8 cellular contexts compared by ENCODE assay signal in the genomic region with DNA sequence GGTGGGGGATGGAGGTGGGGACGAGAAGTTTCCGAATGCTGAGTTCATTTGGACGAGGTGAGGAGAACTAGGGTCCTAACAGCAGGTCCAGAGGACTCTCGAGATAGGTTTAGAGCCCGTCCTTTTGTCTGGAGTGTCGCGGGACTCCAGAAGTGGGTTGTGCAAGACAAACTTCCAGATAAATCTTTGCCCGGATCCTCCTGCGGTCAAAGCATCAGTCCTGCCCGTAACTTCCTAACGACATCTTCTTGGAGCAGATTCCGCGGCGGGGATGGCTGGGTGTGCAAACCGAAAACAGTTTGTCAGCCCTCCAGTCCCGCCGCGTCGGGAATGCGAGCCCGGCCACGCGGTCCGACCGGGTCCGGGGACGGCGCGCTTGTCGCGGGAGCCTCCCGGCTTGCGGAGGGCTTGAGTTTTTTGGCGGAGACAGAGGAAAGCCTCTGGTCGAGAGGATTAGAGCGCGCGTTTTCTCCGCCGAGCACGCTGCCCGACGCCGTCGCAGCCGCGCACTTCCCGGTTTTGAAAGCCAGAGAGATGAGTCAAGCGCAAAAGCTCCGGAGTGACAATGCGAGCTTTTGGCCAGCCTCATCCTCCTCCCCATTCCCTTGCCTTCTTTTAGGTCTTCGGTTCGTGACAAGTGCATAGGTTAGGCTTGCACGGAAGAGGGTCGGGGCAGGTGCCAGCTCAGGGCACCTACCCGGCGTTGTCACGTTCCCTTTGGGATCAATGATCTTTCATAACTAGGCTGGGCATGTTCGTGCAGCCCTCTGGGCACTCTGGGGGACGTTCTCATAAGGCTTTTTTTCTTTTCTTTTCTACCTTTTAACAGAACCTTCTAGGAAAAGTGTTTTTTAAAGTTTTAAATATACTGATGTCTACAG.
A peak's percentile ranks its signal among the peaks of the same experiment; 100 is the strongest.
DNase-seq lines count a peak whose midpoint lies in the region; ATAC-seq, FAIRE-seq and TF ChIP-seq lines count a peak whose summit lies in the region.

No MANE protein-coding gene starts in this region.

- DNase-seq in CD4-positive, alpha-beta memory T cell: peak; percentile 34 to 57 (median 47)
- DNase-seq in HK-2 (ENCODE audit: unreplicated experiment) (peak; percentile 49), T-helper 17 cell (peak; percentile 19 to 34 (median 32)), astrocyte (ENCODE audit: low read depth) (peak; percentile 62), hepatic stellate cell (ENCODE audit: low spot score) (peak; percentile 78), sigmoid colon (peak; percentile 69), NCI-H510A (lab: John Stamatoyannopoulos, UW) (no peak)

- H3K9me3 ChIP-seq in CD4-positive, alpha-beta memory T cell (ENCODE audit: control insufficient read depth in 1 of 2, low read length in 2 of 2): no peaks in the 10 kb centered on the region
- H3K9me3 ChIP-seq in T-helper 17 cell (ENCODE audit: control insufficient read depth, low read length, poor library complexity, severe bottlenecking) (no peaks in the 10 kb centered on the region), astrocyte (ENCODE audit: insufficient read depth, low read depth, low read length) (no peaks in the 10 kb centered on the region), sigmoid colon (no peaks in the 10 kb centered on the region)

- WGBS in sigmoid colon, 2 donors: 0 to 1% methylated on average over 60 of the region's 60 CpGs

- H3K4me3 Mint-ChIP-seq in CD4-positive, alpha-beta memory T cell: peak overlapping the region; percentile 88 to 98 (median 96)
- H3K4me3 Mint-ChIP-seq in T-helper 17 cell (peak overlapping the region; percentile 96), astrocyte (ENCODE audit: unreplicated experiment) (peak overlapping the region; percentile 87)

- no peaks in the 10 kb centered on the region for H4K20me1 ChIP-seq in astrocyte (ENCODE audit: insufficient read depth, low read length)

- peak overlapping the region; percentile 72 for H3K27ac ChIP-seq in CD4-positive, alpha-beta memory T cell (ENCODE audit: low read depth, low read length)
- peak overlapping the region; percentile 70 for H3K27ac ChIP-seq in astrocyte (ENCODE audit: low read depth, low read length)
- H3K27ac ChIP-seq in sigmoid colon: peak overlapping the region; percentile 12 to 75 (median 42)

- H3K79me2 ChIP-seq in astrocyte (ENCODE audit: insufficient read depth, low read length): no peaks in the 10 kb centered on the region

- no peak for TF ChIP-seq POLR2A in sigmoid colon (IDR thresholded peaks at IDR 0.05)

- CTCF ChIA-PET in CD4-positive, alpha-beta memory T cell (lab: Charles Lee; ENCODE audit: partially characterized antibody): interaction anchor here (0.6 to 5.3 kb wide), 15 partner anchors 13 to 563 kb away, joined by 3 to 52 read pairs (median 6); partner anchors contain the start of gene PRDM1

- peaks cover 36% of the 10 kb centered on the region for H3K4me1 ChIP-seq in CD4-positive, alpha-beta memory T cell (ENCODE audit: insufficient read depth, low read length)
- peaks cover 25% of the 10 kb centered on the region for H3K4me1 ChIP-seq in astrocyte (ENCODE audit: insufficient read depth, low read length)
- peaks cover 0 to 37% (median 32%) of the 10 kb centered on the region in 4 donors for H3K4me1 ChIP-seq in sigmoid colon

- peak overlapping the region; percentile 94 for H2AFZ ChIP-seq in astrocyte (ENCODE audit: low read depth, low read length)

- peaks cover 26 to 55% (median 29%) of the 10 kb centered on the region in 4 donors for H3K4me1 Mint-ChIP-seq in CD4-positive, alpha-beta memory T cell
- H3K4me1 Mint-ChIP-seq in T-helper 17 cell (peaks cover 34% of the 10 kb centered on the region), astrocyte (ENCODE audit: low read depth, unreplicated experiment) (peaks cover 5% of the 10 kb centered on the region)

- peaks cover 4% of the 10 kb centered on the region for H3K27me3 ChIP-seq in CD4-positive, alpha-beta memory T cell (ENCODE audit: insufficient read depth, low read length)
- peaks cover 15% of the 10 kb centered on the region for H3K27me3 ChIP-seq in astrocyte (ENCODE audit: insufficient read depth, low read length)
- peaks cover 49 to 100% (median 94%) of the 10 kb centered on the region in 3 donors for H3K27me3 ChIP-seq in sigmoid colon

- TF ChIP-seq CTCF in astrocyte (IDR thresholded peaks at IDR 0.05; ENCODE audit: insufficient read depth, low read depth, low read length) (no peak), sigmoid colon (IDR thresholded peaks at IDR 0.05) (no peak)

- H3K36me3 Mint-ChIP-seq in CD4-positive, alpha-beta memory T cell: peaks cover 0 to 15% of the 10 kb centered on the region in 2 donors
- H3K36me3 Mint-ChIP-seq in T-helper 17 cell (ENCODE audit: low read depth) (peaks cover 2% of the 10 kb centered on the region), astrocyte (ENCODE audit: low read depth, unreplicated experiment) (no peaks in the 10 kb centered on the region)

- no peak for FAIRE-seq in astrocyte (lab: Jason Lieb, UNC)

- POLR2A ChIA-PET in CD4-positive, alpha-beta memory T cell (lab: Charles Lee; ENCODE audit: partially characterized antibody): interaction anchor here (0.6 to 8.6 kb wide), 21 partner anchors 9 to 331 kb away, joined by 3 to 177 read pairs (median 14); partner anchors contain the start of genes ATG5 and PRDM1

- H3K9me3 Mint-ChIP-seq in CD4-positive, alpha-beta memory T cell: no peaks in the 10 kb centered on the region
- H3K9me3 Mint-ChIP-seq in astrocyte (ENCODE audit: unreplicated experiment): no peaks in the 10 kb centered on the region

- H3K27ac Mint-ChIP-seq in CD4-positive, alpha-beta memory T cell: peak overlapping the region; percentile 87 to 98 (median 93)
- H3K27ac Mint-ChIP-seq in T-helper 17 cell (peak overlapping the region; percentile 98), astrocyte (ENCODE audit: unreplicated experiment) (peak overlapping the region; percentile 80)

- no peaks in the 10 kb centered on the region for H3K36me3 ChIP-seq in CD4-positive, alpha-beta memory T cell (ENCODE audit: insufficient read depth, low read length)
- H3K36me3 ChIP-seq in astrocyte (ENCODE audit: insufficient read depth, low read length): no peaks in the 10 kb centered on the region
- H3K36me3 ChIP-seq in sigmoid colon: no peaks in the 10 kb centered on the region

- peak overlapping the region; percentile 86 for H3K9ac ChIP-seq in astrocyte (ENCODE audit: low read length)

- ATAC-seq in T-helper 17 cell: peak; percentile 12
- no peak for ATAC-seq in HG03039 (IDR thresholded peaks at IDR 0.05; ENCODE audit: unreplicated experiment)

- no peak for TF ChIP-seq EP300 in sigmoid colon (IDR thresholded peaks at IDR 0.05)

- peak overlapping the region; percentile 98 for H3K4me2 ChIP-seq in astrocyte (ENCODE audit: low read length)

- intact Hi-C loops in CD4-positive, alpha-beta memory T cell (cut with micrococcal nuclease): loop anchor here (5.0 kb wide), 2 partner anchors 212 to 262 kb away; no protein-coding TSS in a partner anchor
- intact Hi-C loops in sigmoid colon (cut with DNase I): loop anchor here (5.0 to 10.0 kb wide), 4 partner anchors 88 to 1052 kb away; no protein-coding TSS in a partner anchor

- peak overlapping the region; percentile 75 to 85 for H3K4me3 ChIP-seq in CD4-positive, alpha-beta memory T cell (ENCODE audit: low read length in 2 of 2)
- H3K4me3 ChIP-seq in astrocyte (ENCODE audit: insufficient read depth, low read depth, low read length) (peak overlapping the region; percentile 86), sigmoid colon (peak overlapping the region; percentile 29 to 53 (median 46))

- H3K27me3 Mint-ChIP-seq in CD4-positive, alpha-beta memory T cell: peaks cover 5 to 15% of the 10 kb centered on the region in 2 donors
- H3K27me3 Mint-ChIP-seq in T-helper 17 cell: peaks cover 25% of the 10 kb centered on the region
- peaks cover 46% of the 10 kb centered on the region for H3K27me3 Mint-ChIP-seq in astrocyte (ENCODE audit: low read depth, unreplicated experiment)
